Comparison of ENCODE assay signal across 1 cellular context in the genomic region with DNA sequence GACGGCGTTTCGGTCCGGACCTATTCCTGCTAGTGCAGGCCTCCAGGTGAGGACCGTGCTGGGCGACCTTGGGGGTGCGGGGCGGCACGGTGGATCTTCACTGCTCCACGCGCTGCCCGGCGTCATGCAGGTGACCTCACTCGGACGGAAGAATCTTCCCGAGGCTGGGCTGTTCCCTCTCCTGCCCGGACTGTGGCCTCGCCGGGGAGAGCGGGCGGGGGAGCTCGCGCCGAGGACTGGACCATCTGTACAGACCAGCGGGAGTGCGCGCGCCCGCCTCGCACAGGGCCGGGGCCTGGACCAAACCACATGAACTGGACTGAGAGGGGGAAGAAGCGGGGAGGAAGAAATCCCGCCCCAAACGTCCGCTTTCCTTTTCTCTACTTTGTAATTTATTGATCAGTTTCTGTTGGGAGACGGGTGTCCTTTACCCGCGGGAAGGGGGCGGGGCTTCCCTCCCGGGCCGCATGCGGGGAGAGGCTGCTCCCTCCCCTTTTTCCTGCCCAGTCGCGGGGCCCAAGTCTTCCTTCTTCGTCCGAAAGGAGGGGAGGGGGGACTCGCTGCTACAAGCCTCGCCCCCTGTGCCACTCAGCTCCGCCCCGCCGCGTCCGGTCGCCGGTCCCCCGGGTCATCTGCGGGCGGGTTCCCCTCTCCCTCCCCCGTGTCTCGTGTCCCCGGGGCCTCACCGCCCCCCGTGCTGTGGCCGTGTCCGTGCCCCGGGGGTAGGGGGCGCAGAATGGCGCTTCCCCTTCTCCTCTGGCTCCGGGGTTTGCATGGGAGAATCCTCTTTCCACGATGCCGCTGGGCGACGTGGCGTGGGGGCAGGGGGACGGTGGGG.
TF ChIP-seq lines count a peak whose summit lies in the region.

No MANE protein-coding gene starts in this region.

TF ChIP-seq in HepG2, 621 proteins besides CTCF, POLR2A, EP300 and RAD21 (continues in another document):
- no peak for TF ChIP-seq FOXM1 (CRISPR knock-in tag; IDR thresholded peaks at IDR 0.05)
- TF ChIP-seq MTA3 (CRISPR knock-in tag; IDR thresholded peaks at IDR 0.05) = no peak
- no peak for TF ChIP-seq U2AF2 (IDR thresholded peaks at IDR 0.05; ENCODE audit: low read depth, low read length)
- no peak; the same call in 1 of the 2 replicates for TF ChIP-seq ZNF430 (CRISPR knock-in tag; IDR thresholded peaks at IDR 0.05)
- TF ChIP-seq, protein P1, sequence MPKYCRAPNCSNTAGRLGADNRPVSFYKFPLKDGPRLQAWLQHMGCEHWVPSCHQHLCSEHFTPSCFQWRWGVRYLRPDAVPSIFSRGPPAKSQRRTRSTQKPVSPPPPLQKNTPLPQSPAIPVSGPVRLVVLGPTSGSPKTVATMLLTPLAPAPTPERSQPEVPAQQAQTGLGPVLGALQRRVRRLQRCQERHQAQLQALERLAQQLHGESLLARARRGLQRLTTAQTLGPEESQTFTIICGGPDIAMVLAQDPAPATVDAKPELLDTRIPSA (CRISPR knock-in tag; IDR thresholded peaks at IDR 0.05; ENCODE audit: borderline replicate concordance) = 0 out of 2 replicates have a peak, but pooled peaks have one; percentile 72
- TF ChIP-seq ATF7 (IDR thresholded peaks at IDR 0.05) = peak; percentile 66
- peak; percentile 62; the same call in 1 of the 2 replicates for TF ChIP-seq ATF7 (CRISPR knock-in tag; IDR thresholded peaks at IDR 0.05)
- TF ChIP-seq STAT5B (CRISPR knock-in tag; IDR thresholded peaks at IDR 0.05) = no peak
- no peak for TF ChIP-seq HNRNPH1 (optimal IDR thresholded peaks at IDR 0.05; ENCODE audit: low read depth, low read length)
- no peak for TF ChIP-seq ZNF530 (CRISPR knock-in tag; IDR thresholded peaks at IDR 0.05; ENCODE audit: low read depth)
- TF ChIP-seq CEBPB (IDR thresholded peaks at IDR 0.05; ENCODE audit: borderline replicate concordance, low read depth, low read length) = no peak
- TF ChIP-seq FOXP1 (IDR thresholded peaks at IDR 0.05) = no peak
- no peak for TF ChIP-seq FOXP1 (CRISPR knock-in tag; IDR thresholded peaks at IDR 0.05)
- TF ChIP-seq HDAC2 (CRISPR knock-in tag; IDR thresholded peaks at IDR 0.05) = no peak
- TF ChIP-seq CENPX (CRISPR knock-in tag; IDR thresholded peaks at IDR 0.05) = no peak
- 0 out of 2 replicates have a peak, but pooled peaks have one; percentile 77 for TF ChIP-seq ZNF674 (CRISPR knock-in tag; IDR thresholded peaks at IDR 0.05; ENCODE audit: low read depth)
- TF ChIP-seq, protein P2, sequence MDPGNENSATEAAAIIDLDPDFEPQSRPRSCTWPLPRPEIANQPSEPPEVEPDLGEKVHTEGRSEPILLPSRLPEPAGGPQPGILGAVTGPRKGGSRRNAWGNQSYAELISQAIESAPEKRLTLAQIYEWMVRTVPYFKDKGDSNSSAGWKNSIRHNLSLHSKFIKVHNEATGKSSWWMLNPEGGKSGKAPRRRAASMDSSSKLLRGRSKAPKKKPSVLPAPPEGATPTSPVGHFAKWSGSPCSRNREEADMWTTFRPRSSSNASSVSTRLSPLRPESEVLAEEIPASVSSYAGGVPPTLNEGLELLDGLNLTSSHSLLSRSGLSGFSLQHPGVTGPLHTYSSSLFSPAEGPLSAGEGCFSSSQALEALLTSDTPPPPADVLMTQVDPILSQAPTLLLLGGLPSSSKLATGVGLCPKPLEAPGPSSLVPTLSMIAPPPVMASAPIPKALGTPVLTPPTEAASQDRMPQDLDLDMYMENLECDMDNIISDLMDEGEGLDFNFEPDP (CRISPR knock-in tag; conservative IDR thresholded peaks at IDR 0.05) = 0 out of 2 replicates have a peak, but pooled peaks have one; percentile 10
- TF ChIP-seq ZNF225 (CRISPR knock-in tag; IDR thresholded peaks at IDR 0.05) = peak; percentile 12; the same call in 1 of the 2 replicates
- TF ChIP-seq NCOA1 (CRISPR knock-in tag; IDR thresholded peaks at IDR 0.05) = no peak
- TF ChIP-seq, protein P3, sequence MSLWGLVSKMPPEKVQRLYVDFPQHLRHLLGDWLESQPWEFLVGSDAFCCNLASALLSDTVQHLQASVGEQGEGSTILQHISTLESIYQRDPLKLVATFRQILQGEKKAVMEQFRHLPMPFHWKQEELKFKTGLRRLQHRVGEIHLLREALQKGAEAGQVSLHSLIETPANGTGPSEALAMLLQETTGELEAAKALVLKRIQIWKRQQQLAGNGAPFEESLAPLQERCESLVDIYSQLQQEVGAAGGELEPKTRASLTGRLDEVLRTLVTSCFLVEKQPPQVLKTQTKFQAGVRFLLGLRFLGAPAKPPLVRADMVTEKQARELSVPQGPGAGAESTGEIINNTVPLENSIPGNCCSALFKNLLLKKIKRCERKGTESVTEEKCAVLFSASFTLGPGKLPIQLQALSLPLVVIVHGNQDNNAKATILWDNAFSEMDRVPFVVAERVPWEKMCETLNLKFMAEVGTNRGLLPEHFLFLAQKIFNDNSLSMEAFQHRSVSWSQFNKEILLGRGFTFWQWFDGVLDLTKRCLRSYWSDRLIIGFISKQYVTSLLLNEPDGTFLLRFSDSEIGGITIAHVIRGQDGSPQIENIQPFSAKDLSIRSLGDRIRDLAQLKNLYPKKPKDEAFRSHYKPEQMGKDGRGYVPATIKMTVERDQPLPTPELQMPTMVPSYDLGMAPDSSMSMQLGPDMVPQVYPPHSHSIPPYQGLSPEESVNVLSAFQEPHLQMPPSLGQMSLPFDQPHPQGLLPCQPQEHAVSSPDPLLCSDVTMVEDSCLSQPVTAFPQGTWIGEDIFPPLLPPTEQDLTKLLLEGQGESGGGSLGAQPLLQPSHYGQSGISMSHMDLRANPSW (CRISPR knock-in tag; IDR thresholded peaks at IDR 0.05; ENCODE audit: borderline replicate concordance) = no peak
- TF ChIP-seq DPF2 (CRISPR knock-in tag; IDR thresholded peaks at IDR 0.05; ENCODE audit: borderline replicate concordance, low read depth) = no peak; the same call in 1 of the 2 replicates
- TF ChIP-seq, protein P4, sequence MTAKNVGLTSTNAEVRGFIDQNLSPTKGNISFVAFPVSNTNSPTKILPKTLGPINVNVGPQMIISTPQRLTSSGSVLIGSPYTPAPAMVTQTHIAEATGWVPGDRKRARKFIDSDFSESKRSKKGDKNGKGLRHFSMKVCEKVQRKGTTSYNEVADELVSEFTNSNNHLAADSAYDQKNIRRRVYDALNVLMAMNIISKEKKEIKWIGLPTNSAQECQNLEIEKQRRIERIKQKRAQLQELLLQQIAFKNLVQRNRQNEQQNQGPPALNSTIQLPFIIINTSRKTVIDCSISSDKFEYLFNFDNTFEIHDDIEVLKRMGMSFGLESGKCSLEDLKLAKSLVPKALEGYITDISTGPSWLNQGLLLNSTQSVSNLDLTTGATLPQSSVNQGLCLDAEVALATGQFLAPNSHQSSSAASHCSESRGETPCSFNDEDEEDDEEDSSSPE (CRISPR knock-in tag; IDR thresholded peaks at IDR 0.05) = peak; percentile 77
- no peak for TF ChIP-seq SAFB2 (CRISPR knock-in tag; IDR thresholded peaks at IDR 0.05; ENCODE audit: borderline replicate concordance, low read depth)
- TF ChIP-seq ZC3H13 (CRISPR knock-in tag; IDR thresholded peaks at IDR 0.05) = 0 out of 2 replicates have a peak, but pooled peaks have one; percentile 7
- TF ChIP-seq ARID2 (CRISPR knock-in tag; IDR thresholded peaks at IDR 0.05; ENCODE audit: borderline replicate concordance) = no peak
- TF ChIP-seq MBD4 (IDR thresholded peaks at IDR 0.05; ENCODE audit: borderline replicate concordance, low read length) = no peak
- TF ChIP-seq RXRB (CRISPR knock-in tag; IDR thresholded peaks at IDR 0.05; ENCODE audit: borderline replicate concordance) = no peak; the same call in 1 of the 2 replicates
- TF ChIP-seq, protein P5, sequence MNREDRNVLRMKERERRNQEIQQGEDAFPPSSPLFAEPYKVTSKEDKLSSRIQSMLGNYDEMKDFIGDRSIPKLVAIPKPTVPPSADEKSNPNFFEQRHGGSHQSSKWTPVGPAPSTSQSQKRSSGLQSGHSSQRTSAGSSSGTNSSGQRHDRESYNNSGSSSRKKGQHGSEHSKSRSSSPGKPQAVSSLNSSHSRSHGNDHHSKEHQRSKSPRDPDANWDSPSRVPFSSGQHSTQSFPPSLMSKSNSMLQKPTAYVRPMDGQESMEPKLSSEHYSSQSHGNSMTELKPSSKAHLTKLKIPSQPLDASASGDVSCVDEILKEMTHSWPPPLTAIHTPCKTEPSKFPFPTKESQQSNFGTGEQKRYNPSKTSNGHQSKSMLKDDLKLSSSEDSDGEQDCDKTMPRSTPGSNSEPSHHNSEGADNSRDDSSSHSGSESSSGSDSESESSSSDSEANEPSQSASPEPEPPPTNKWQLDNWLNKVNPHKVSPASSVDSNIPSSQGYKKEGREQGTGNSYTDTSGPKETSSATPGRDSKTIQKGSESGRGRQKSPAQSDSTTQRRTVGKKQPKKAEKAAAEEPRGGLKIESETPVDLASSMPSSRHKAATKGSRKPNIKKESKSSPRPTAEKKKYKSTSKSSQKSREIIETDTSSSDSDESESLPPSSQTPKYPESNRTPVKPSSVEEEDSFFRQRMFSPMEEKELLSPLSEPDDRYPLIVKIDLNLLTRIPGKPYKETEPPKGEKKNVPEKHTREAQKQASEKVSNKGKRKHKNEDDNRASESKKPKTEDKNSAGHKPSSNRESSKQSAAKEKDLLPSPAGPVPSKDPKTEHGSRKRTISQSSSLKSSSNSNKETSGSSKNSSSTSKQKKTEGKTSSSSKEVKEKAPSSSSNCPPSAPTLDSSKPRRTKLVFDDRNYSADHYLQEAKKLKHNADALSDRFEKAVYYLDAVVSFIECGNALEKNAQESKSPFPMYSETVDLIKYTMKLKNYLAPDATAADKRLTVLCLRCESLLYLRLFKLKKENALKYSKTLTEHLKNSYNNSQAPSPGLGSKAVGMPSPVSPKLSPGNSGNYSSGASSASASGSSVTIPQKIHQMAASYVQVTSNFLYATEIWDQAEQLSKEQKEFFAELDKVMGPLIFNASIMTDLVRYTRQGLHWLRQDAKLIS (CRISPR knock-in tag; IDR thresholded peaks at IDR 0.05) = no peak
- TF ChIP-seq ZSCAN20 (CRISPR knock-in tag; IDR thresholded peaks at IDR 0.05; ENCODE audit: borderline replicate concordance) = no peak
- TF ChIP-seq LCORL (IDR thresholded peaks at IDR 0.05) = no peak
- TF ChIP-seq LCORL (CRISPR knock-in tag; IDR thresholded peaks at IDR 0.05) = no peak; the same call in none of the 2 replicates
- TF ChIP-seq ZNF337 (CRISPR knock-in tag; IDR thresholded peaks at IDR 0.05; ENCODE audit: borderline replicate concordance, low read depth) = 0 out of 2 replicates have a peak, but pooled peaks have one; percentile 42
- TF ChIP-seq, protein P6, sequence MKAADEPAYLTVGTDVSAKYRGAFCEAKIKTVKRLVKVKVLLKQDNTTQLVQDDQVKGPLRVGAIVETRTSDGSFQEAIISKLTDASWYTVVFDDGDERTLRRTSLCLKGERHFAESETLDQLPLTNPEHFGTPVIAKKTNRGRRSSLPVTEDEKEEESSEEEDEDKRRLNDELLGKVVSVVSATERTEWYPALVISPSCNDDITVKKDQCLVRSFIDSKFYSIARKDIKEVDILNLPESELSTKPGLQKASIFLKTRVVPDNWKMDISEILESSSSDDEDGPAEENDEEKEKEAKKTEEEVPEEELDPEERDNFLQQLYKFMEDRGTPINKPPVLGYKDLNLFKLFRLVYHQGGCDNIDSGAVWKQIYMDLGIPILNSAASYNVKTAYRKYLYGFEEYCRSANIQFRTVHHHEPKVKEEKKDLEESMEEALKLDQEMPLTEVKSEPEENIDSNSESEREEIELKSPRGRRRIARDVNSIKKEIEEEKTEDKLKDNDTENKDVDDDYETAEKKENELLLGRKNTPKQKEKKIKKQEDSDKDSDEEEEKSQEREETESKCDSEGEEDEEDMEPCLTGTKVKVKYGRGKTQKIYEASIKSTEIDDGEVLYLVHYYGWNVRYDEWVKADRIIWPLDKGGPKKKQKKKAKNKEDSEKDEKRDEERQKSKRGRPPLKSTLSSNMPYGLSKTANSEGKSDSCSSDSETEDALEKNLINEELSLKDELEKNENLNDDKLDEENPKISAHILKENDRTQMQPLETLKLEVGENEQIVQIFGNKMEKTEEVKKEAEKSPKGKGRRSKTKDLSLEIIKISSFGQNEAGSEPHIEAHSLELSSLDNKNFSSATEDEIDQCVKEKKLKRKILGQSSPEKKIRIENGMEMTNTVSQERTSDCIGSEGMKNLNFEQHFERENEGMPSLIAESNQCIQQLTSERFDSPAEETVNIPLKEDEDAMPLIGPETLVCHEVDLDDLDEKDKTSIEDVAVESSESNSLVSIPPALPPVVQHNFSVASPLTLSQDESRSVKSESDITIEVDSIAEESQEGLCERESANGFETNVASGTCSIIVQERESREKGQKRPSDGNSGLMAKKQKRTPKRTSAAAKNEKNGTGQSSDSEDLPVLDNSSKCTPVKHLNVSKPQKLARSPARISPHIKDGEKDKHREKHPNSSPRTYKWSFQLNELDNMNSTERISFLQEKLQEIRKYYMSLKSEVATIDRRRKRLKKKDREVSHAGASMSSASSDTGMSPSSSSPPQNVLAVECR (CRISPR knock-in tag; IDR thresholded peaks at IDR 0.05; ENCODE audit: borderline replicate concordance) = peak; percentile 77; the same call in 1 of the 2 replicates
- peak; percentile 71 for TF ChIP-seq SRY (CRISPR knock-in tag; IDR thresholded peaks at IDR 0.05)
- TF ChIP-seq ZNF101 (CRISPR knock-in tag; IDR thresholded peaks at IDR 0.05; ENCODE audit: borderline replicate concordance, low read depth) = 0 out of 2 replicates have a peak, but pooled peaks have one; percentile 77
- 0 out of 2 replicates have a peak, but pooled peaks have one; percentile 14 for TF ChIP-seq BORCS8-MEF2B (CRISPR knock-in tag; IDR thresholded peaks at IDR 0.05)
- TF ChIP-seq JUNB (CRISPR knock-in tag; IDR thresholded peaks at IDR 0.05; ENCODE audit: borderline replicate concordance) = no peak; the same call in 1 of the 2 replicates
- no peak for TF ChIP-seq ZNF124 (CRISPR knock-in tag; IDR thresholded peaks at IDR 0.05)
- TF ChIP-seq ZNF556 (CRISPR knock-in tag; IDR thresholded peaks at IDR 0.05; ENCODE audit: borderline replicate concordance) = peak; percentile 45; the same call in 1 of the 2 replicates
- TF ChIP-seq TSC22D2 (CRISPR knock-in tag; IDR thresholded peaks at IDR 0.05; ENCODE audit: borderline replicate concordance) = no peak
